Comparison of ENCODE assay signal across 10 cellular contexts in the genomic region with DNA sequence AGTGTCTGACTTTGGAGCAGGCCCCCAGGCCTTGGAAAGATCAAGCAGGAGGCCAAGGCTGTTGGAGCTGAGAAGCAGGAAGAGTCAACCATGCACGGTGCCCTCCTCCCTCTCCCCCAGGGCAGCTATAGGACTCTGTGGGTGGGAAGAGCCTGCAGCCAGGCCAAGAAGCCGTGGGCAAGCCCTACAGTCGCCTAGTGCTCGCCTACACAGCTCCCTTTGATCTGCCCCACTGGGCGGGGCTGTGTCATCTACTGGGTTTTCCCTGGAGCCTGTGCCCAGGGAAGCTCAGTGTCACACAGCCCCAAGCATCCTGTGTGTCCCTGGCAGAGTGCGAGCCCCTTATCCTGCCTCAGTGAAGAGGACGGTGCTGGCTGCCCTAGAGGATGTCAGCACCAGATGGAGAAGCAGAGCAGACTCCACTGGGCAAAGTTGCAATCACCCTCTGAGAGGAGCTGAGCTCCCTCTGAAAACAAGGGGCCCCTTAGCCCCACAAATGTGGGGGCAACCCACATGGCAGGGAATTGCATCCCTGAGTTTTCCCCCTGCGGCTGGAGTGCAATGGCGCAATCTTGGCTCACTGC.
DNase-seq lines count a peak whose midpoint lies in the region; ATAC-seq and TF ChIP-seq lines count a peak whose summit lies in the region.
"Had no signal": no experiment of that assay in that cellular context is flagged by ENCODE, and none has a peak within 500 bp of the region (broad histone marks: within the 10 kb centered on the region; RNA-seq: fewer than 3 reads in every experiment).

No MANE protein-coding gene starts in this region.

- no peaks in the 10 kb centered on the region for H3K27me3 ChIP-seq in right cardiac atrium (ENCODE audit: control insufficient read depth, insufficient read depth)
- H3K27me3 ChIP-seq in transverse colon = no peaks in the 10 kb centered on the region

- H3K27ac ChIP-seq in VCaP (peak overlapping the region; percentile 80), right cardiac atrium (ENCODE audit: low read length) (peak overlapping the region; percentile 92), transverse colon (peak overlapping the region; percentile 74 to 82 (median 79))

- WGBS in right cardiac atrium = 71% methylated on average over 9 of the region's 9 CpGs
- 63% methylated on average over 9 of the region's 9 CpGs; no CpG with 5 or more reads in 1 of the 2 donors for WGBS in transverse colon (ENCODE audit: low coverage in 1 of 2), 2 donors

- intact Hi-C loops in right cardiac atrium (cut with DNase I) (loop anchor here in 2 of 4 donors (5.0 to 10.0 kb wide), 2 partner anchors 34 to 184 kb away; no protein-coding TSS in a partner anchor), transverse colon (cut with DNase I; ENCODE audit: low total_unique reads) (loop anchor here (10.0 kb wide), 1 partner anchor 64 kb away; no protein-coding TSS in a partner anchor)

- no peak overlapping the region for H3K4me3 ChIP-seq in right cardiac atrium (ENCODE audit: low read length)
- H3K4me3 ChIP-seq in transverse colon = no peak overlapping the region

- TF ChIP-seq POLR2A in transverse colon (IDR thresholded peaks at IDR 0.05) = no peak

- TF ChIP-seq EP300 in transverse colon (IDR thresholded peaks at IDR 0.05; ENCODE audit: low read depth) = no peak

- DNase-seq in activated effector memory CD4-positive, alpha-beta T cell treated with anti-CD3 and anti-CD28 coated beads, Interleukin-2, amount 50 U/mL, for 16 hours = peak; percentile 71
- no peak for DNase-seq in activated effector memory CD4-positive, alpha-beta T cell treated with Interleukin-2 at 50 U/mL for 16 hours
- DNase-seq in right cardiac atrium (peak in 2 of 3 donors; percentile 52 to 59), transverse colon (peak; percentile 66), NCI-H345 (lab: John Stamatoyannopoulos, UW) (no peak), HPDE6-E6E7 (ENCODE audit: extremely low spot score) (no peak)
- DNase-seq: Karpas-422 had no signal

- in situ Hi-C loops in transverse colon (cut with MboI; ENCODE audit: low pct_ligation_motif_present in 1 of 4, low pct_unique_long_range_greater_than_20kb in 1 of 4, low sequenced_read_pairs in 3 of 4) = no loop called here

- no peaks in the 10 kb centered on the region for H3K36me3 ChIP-seq in transverse colon

- ATAC-seq in right cardiac atrium = no peak
- ATAC-seq in GM18909 (IDR thresholded peaks at IDR 0.05; ENCODE audit: poor library complexity, unreplicated experiment) = no peak
- ATAC-seq: left lobe of liver had no signal

- H3K4me1 ChIP-seq in right cardiac atrium (ENCODE audit: control insufficient read depth, insufficient read depth, low read length) (peaks cover 13% of the 10 kb centered on the region), transverse colon (peaks cover 11 to 33% (median 23%) of the 10 kb centered on the region in 4 donors)

- H3K9me3 ChIP-seq in right cardiac atrium (ENCODE audit: control insufficient read depth, low read length) (no peaks in the 10 kb centered on the region), transverse colon (no peaks in the 10 kb centered on the region)

- TF ChIP-seq CTCF in VCaP (conservative IDR thresholded peaks at IDR 0.05) (no peak), transverse colon (IDR thresholded peaks at IDR 0.05) (no peak)

Comparison
In these comparisons a context has a peak if more than half of its experiments do, and no peak if none do; other contexts are left out.
1. DNase-seq: peak in activated effector memory CD4-positive, alpha-beta T cell treated with anti-CD3 and anti-CD28 coated beads, Interleukin-2, amount 50 U/mL, for 16 hours (single experiment), right cardiac atrium (2 of 3) and transverse colon (single experiment); none in activated effector memory CD4-positive, alpha-beta T cell treated with Interleukin-2 at 50 U/mL for 16 hours (single experiment), NCI-H345 (single experiment) and HPDE6-E6E7 (single experiment).
2. Peak in every context shown above with its lines, with median percentiles within 50 percentile points of each other: H3K27ac ChIP-seq.